ENCODE assay signal across 8 cellular contexts in genomic region chr14:87896393-87897380, GRCh38.
DNase-seq lines count a peak whose midpoint lies in the region; ATAC-seq and TF ChIP-seq lines count a peak whose summit lies in the region.

No MANE protein-coding gene starts in this region.

- TF ChIP-seq CTCF in GM20000 (IDR thresholded peaks at IDR 0.05; ENCODE audit: extremely low read depth, missing control alignments) (peak; percentile 58), NB4 (IDR thresholded peaks at IDR 0.05; ENCODE audit: low read depth, low read length) (peak; percentile 44), fibroblast of the aortic adventitia (IDR thresholded peaks at IDR 0.05; ENCODE audit: insufficient read depth, low read length) (peak; percentile 67)

- in situ Hi-C loops in Caki2 (cut with HindIII; ENCODE audit: low pct_unique_long_range_greater_than_20kb, low sequenced_read_pairs): no loop called here

- DNase-seq in Caki2 (ENCODE audit: low read depth): peak; percentile 21
- DNase-seq in GM20000 (ENCODE audit: low spot score): peak; percentile 44
- peak; percentile 53 for DNase-seq in NB4 (ENCODE audit: low read depth)
- peak; percentile 66 for DNase-seq in SK-N-DZ (ENCODE audit: low spot score)
- DNase-seq in fibroblast of the aortic adventitia (ENCODE audit: low read depth): peak; percentile 80
- DNase-seq in putamen (ENCODE audit: low spot score): peak; percentile 53
- DNase-seq in islet precursor cell: no peak

- ATAC-seq in GM19467 (IDR thresholded peaks at IDR 0.05; ENCODE audit: unreplicated experiment): no peak

- H3K4me3 ChIP-seq in NB4 (ENCODE audit: low read depth, low read length): no peak overlapping the region
- no peak overlapping the region for H3K4me3 ChIP-seq in fibroblast of the aortic adventitia (ENCODE audit: low read depth, low read length)

- no peak for TF ChIP-seq POLR2A in NB4 (IDR thresholded peaks at IDR 0.05; ENCODE audit: extremely low read depth, insufficient read length)
